1 cellular context compared by ENCODE assay signal in genomic region chr2:189109921-189110397, GRCh38.
TF ChIP-seq lines count a peak whose summit lies in the region.

No MANE protein-coding gene starts in this region.

TF ChIP-seq in A549, 52 proteins besides CTCF, POLR2A, EP300 and RAD21 (continued from another document):
- TF ChIP-seq REST (IDR thresholded peaks at IDR 0.05) (no peak), FOSL2 (IDR thresholded peaks at IDR 0.05) (no peak), FOSL2 (CRISPR knock-in tag; IDR thresholded peaks at IDR 0.05) (no peak), E2F6 (IDR thresholded peaks at IDR 0.05; ENCODE audit: borderline replicate concordance, low read depth) (no peak), PBX3 (IDR thresholded peaks at IDR 0.05) (no peak), HOXA7 (CRISPR knock-in tag; IDR thresholded peaks at IDR 0.05) (no peak), CBX8 (IDR thresholded peaks at IDR 0.05) (no peak), CEBPB (IDR thresholded peaks at IDR 0.05) (no peak), ZNF302 (CRISPR knock-in tag; IDR thresholded peaks at IDR 0.05) (no peak), ESRRA (IDR thresholded peaks at IDR 0.05; ENCODE audit: borderline replicate concordance, low read length) (no peak), BCL3 (IDR thresholded peaks at IDR 0.05) (no peak), NR3C1 (IDR thresholded peaks at IDR 0.05) (no peak), MAFK (IDR thresholded peaks at IDR 0.05; ENCODE audit: partially characterized antibody) (no peak), FOXS1 (CRISPR knock-in tag; IDR thresholded peaks at IDR 0.05) (no peak), RARB (CRISPR knock-in tag; IDR thresholded peaks at IDR 0.05) (no peak), RNF2 (IDR thresholded peaks at IDR 0.05; ENCODE audit: borderline replicate concordance, low read depth) (no peak), TFCP2L1 (CRISPR knock-in tag; IDR thresholded peaks at IDR 0.05) (no peak)
